19 cellular contexts compared by ENCODE assay signal in genomic region chr16:23838485-23839142, GRCh38. TPM values are rescaled to one million over a fixed set of nuclear protein-coding genes. Genes with fewer than 3 reads are reported as not detected.
DNase-seq lines count a peak whose midpoint lies in the region; ATAC-seq, FAIRE-seq and TF ChIP-seq lines count a peak whose summit lies in the region.
"Had no signal": no experiment of that assay in that cellular context is flagged by ENCODE, and none has a peak within 500 bp of the region (broad histone marks: within the 10 kb centered on the region; RNA-seq: fewer than 3 reads in every experiment).

No MANE protein-coding gene starts in this region.

- no peak for TF ChIP-seq POLR2A in GM12892 (IDR thresholded peaks at IDR 0.05; ENCODE audit: low read depth, low read length)

- H3K4me1 Mint-ChIP-seq in T-helper 2 cell treated with Interferon-gamma antibody and Interleukin-4, amounts not matched to agents 5 μg/mL and 100 μg/mL, for 36 hours (ENCODE audit: low read depth) = peaks cover 65% of the 10 kb centered on the region
- peaks cover 82% of the 10 kb centered on the region for H3K4me1 Mint-ChIP-seq in activated T-helper 1 cell treated with anti-CD3 and anti-CD28 coated beads, Interleukin-12 subunit alpha, Interleukin-12 subunit beta, Interleukin-2, Interleukin-4 antibody, amounts not matched to agents 30 ng/mL and 10 ng/mL and 1 ng/mL, durations not matched to agents 14 hours and 24 hours and 36 hours (ENCODE audit: low read depth)
- H3K4me1 Mint-ChIP-seq in natural killer cell treated with Interleukin-12 subunit alpha and Interleukin-12 subunit beta and Interleukin-15 and Interleukin-18, amount 100 ng/mL, for 72 hours (ENCODE audit: low read depth in 2 of 2) = peaks cover 65 to 77% of the 10 kb centered on the region in 2 donors
- H3K4me1 Mint-ChIP-seq in osteocyte (ENCODE audit: unreplicated experiment) = peaks cover 10% of the 10 kb centered on the region

- H3K9me3 Mint-ChIP-seq in T-helper 2 cell treated with Interferon-gamma antibody and Interleukin-4, amounts not matched to agents 5 μg/mL and 100 μg/mL, for 36 hours = no peaks in the 10 kb centered on the region
- H3K9me3 Mint-ChIP-seq in activated T-helper 1 cell treated with anti-CD3 and anti-CD28 coated beads, Interleukin-12 subunit alpha, Interleukin-12 subunit beta, Interleukin-2, Interleukin-4 antibody, amounts not matched to agents 30 ng/mL and 10 ng/mL and 1 ng/mL, durations not matched to agents 14 hours and 24 hours and 36 hours = no peaks in the 10 kb centered on the region
- no peaks in the 10 kb centered on the region for H3K9me3 Mint-ChIP-seq in natural killer cell treated with Interleukin-12 subunit alpha and Interleukin-12 subunit beta and Interleukin-15 and Interleukin-18, amount 100 ng/mL, for 72 hours
- no peaks in the 10 kb centered on the region for H3K9me3 Mint-ChIP-seq in osteocyte (ENCODE audit: unreplicated experiment)

- peak; percentile 57 for FAIRE-seq in GM12892 (lab: Jason Lieb, UNC)
- FAIRE-seq: astrocyte had no signal

- no peak for ATAC-seq in natural killer cell treated with Interleukin-12 subunit alpha and Interleukin-12 subunit beta and Interleukin-15 and Interleukin-18, amount 100 ng/mL, for 72 hours
- no peak for ATAC-seq in GM18909 (IDR thresholded peaks at IDR 0.05; ENCODE audit: poor library complexity, unreplicated experiment)
- ATAC-seq: heart right ventricle, PC-3, SK-N-SH treated with all-trans-retinoic acid at 6 μM for 48 hours had no signal

- intact Hi-C loops in activated T-helper 1 cell treated with anti-CD3 and anti-CD28 coated beads, Interleukin-12 subunit alpha, Interleukin-12 subunit beta, Interleukin-2, Interleukin-4 antibody, amounts not matched to agents 30 ng/mL and 10 ng/mL and 1 ng/mL, durations not matched to agents 14 hours and 24 hours and 36 hours (cut with micrococcal nuclease) = no loop called here

- no peaks in the 10 kb centered on the region for H3K27me3 Mint-ChIP-seq in T-helper 2 cell treated with Interferon-gamma antibody and Interleukin-4, amounts not matched to agents 5 μg/mL and 100 μg/mL, for 36 hours (ENCODE audit: low read depth)
- peaks cover 12% of the 10 kb centered on the region for H3K27me3 Mint-ChIP-seq in activated T-helper 1 cell treated with anti-CD3 and anti-CD28 coated beads, Interleukin-12 subunit alpha, Interleukin-12 subunit beta, Interleukin-2, Interleukin-4 antibody, amounts not matched to agents 30 ng/mL and 10 ng/mL and 1 ng/mL, durations not matched to agents 14 hours and 24 hours and 36 hours (ENCODE audit: insufficient read depth)
- no peaks in the 10 kb centered on the region for H3K27me3 Mint-ChIP-seq in natural killer cell treated with Interleukin-12 subunit alpha and Interleukin-12 subunit beta and Interleukin-15 and Interleukin-18, amount 100 ng/mL, for 72 hours
- H3K27me3 Mint-ChIP-seq in osteocyte (ENCODE audit: unreplicated experiment) = peaks cover 57% of the 10 kb centered on the region

- TF ChIP-seq CTCF in osteocyte (IDR thresholded peaks at IDR 0.05) = no peak

- H3K4me3 Mint-ChIP-seq in T-helper 2 cell treated with Interferon-gamma antibody and Interleukin-4, amounts not matched to agents 5 μg/mL and 100 μg/mL, for 36 hours = peak overlapping the region; percentile 94
- H3K4me3 Mint-ChIP-seq in activated T-helper 1 cell treated with anti-CD3 and anti-CD28 coated beads, Interleukin-12 subunit alpha, Interleukin-12 subunit beta, Interleukin-2, Interleukin-4 antibody, amounts not matched to agents 30 ng/mL and 10 ng/mL and 1 ng/mL, durations not matched to agents 14 hours and 24 hours and 36 hours = peak overlapping the region; percentile 96
- peak overlapping the region; percentile 98 for H3K4me3 Mint-ChIP-seq in natural killer cell treated with Interleukin-12 subunit alpha and Interleukin-12 subunit beta and Interleukin-15 and Interleukin-18, amount 100 ng/mL, for 72 hours
- no peak overlapping the region for H3K4me3 Mint-ChIP-seq in osteocyte (ENCODE audit: unreplicated experiment)

- no peak for DNase-seq in T-helper 2 cell treated with Interferon-gamma antibody and Interleukin-4, amounts not matched to agents 5 μg/mL and 100 μg/mL, for 36 hours (ENCODE audit: low spot score)
- DNase-seq in T-helper 2 cell (no peak), GM12892 (ENCODE audit: insufficient read length) (no peak), osteocyte (ENCODE audit: extremely low spot score, unreplicated experiment) (no peak), NCI-H2171 (lab: John Stamatoyannopoulos, UW) (no peak)
- DNase-seq in activated T-helper 1 cell treated with anti-CD3 and anti-CD28 coated beads, Interleukin-12 subunit alpha, Interleukin-12 subunit beta, Interleukin-2, Interleukin-4 antibody, amounts not matched to agents 30 ng/mL and 10 ng/mL and 1 ng/mL, durations not matched to agents 14 hours and 24 hours and 36 hours (ENCODE audit: low spot score) = no peak
- no peak for DNase-seq in natural killer cell treated with Interleukin-12 subunit alpha and Interleukin-12 subunit beta and Interleukin-15 and Interleukin-18, amount 100 ng/mL, for 72 hours (ENCODE audit: low spot score)
- DNase-seq: Calu3, esophagus squamous epithelium, GF-D8, heart right ventricle, kidney glomerular epithelial cell, NCI-H510A treated with DMSO at 0.1 percent for 48 hours, PC-3, testis had no signal

- peaks cover 35% of the 10 kb centered on the region for H3K36me3 Mint-ChIP-seq in T-helper 2 cell treated with Interferon-gamma antibody and Interleukin-4, amounts not matched to agents 5 μg/mL and 100 μg/mL, for 36 hours (ENCODE audit: low read depth)
- peaks cover 38% of the 10 kb centered on the region for H3K36me3 Mint-ChIP-seq in activated T-helper 1 cell treated with anti-CD3 and anti-CD28 coated beads, Interleukin-12 subunit alpha, Interleukin-12 subunit beta, Interleukin-2, Interleukin-4 antibody, amounts not matched to agents 30 ng/mL and 10 ng/mL and 1 ng/mL, durations not matched to agents 14 hours and 24 hours and 36 hours (ENCODE audit: low read depth)
- peaks cover 14% of the 10 kb centered on the region for H3K36me3 Mint-ChIP-seq in natural killer cell treated with Interleukin-12 subunit alpha and Interleukin-12 subunit beta and Interleukin-15 and Interleukin-18, amount 100 ng/mL, for 72 hours
- H3K36me3 Mint-ChIP-seq in osteocyte (ENCODE audit: unreplicated experiment) = no peaks in the 10 kb centered on the region

- H3K27ac Mint-ChIP-seq in T-helper 2 cell treated with Interferon-gamma antibody and Interleukin-4, amounts not matched to agents 5 μg/mL and 100 μg/mL, for 36 hours = no peak overlapping the region
- peak overlapping the region; percentile 13 for H3K27ac Mint-ChIP-seq in activated T-helper 1 cell treated with anti-CD3 and anti-CD28 coated beads, Interleukin-12 subunit alpha, Interleukin-12 subunit beta, Interleukin-2, Interleukin-4 antibody, amounts not matched to agents 30 ng/mL and 10 ng/mL and 1 ng/mL, durations not matched to agents 14 hours and 24 hours and 36 hours
- H3K27ac Mint-ChIP-seq in natural killer cell treated with Interleukin-12 subunit alpha and Interleukin-12 subunit beta and Interleukin-15 and Interleukin-18, amount 100 ng/mL, for 72 hours = peak overlapping the region; percentile 90 to 93
- H3K27ac Mint-ChIP-seq in osteocyte (ENCODE audit: unreplicated experiment) = no peak overlapping the region

RNA-seq across cellular contexts. Expression of gene PRKCB, which starts 2.8 kb away (rescaled TPM):
- 107 TPM for polyA plus RNA-seq in GM12892 (2012; ENCODE audit: missing spikeins)
- total RNA-seq in activated T-helper 1 cell treated with anti-CD3 and anti-CD28 coated beads, Interleukin-12 subunit alpha, Interleukin-12 subunit beta, Interleukin-2, Interleukin-4 antibody, amounts not matched to agents 30 ng/mL and 10 ng/mL and 1 ng/mL, durations not matched to agents 14 hours and 24 hours and 36 hours = 100 and 109 TPM in 2 replicates
- 100 to 1,000 TPM; 193 to 273 TPM for total RNA-seq in natural killer cell treated with Interleukin-12 subunit alpha and Interleukin-12 subunit beta and Interleukin-15 and Interleukin-18, amount 100 ng/mL, for 72 hours
- total RNA-seq in osteocyte = not detected in 2 replicates
- total RNA-seq: A172, Calu3, PC-3 had no signal

Comparison
In these comparisons a context has a peak if more than half of its experiments do, and no peak if none do; other contexts are left out.
1. H3K27ac Mint-ChIP-seq: peak in activated T-helper 1 cell treated with anti-CD3 and anti-CD28 coated beads, Interleukin-12 subunit alpha, Interleukin-12 subunit beta, Interleukin-2, Interleukin-4 antibody, amounts not matched to agents 30 ng/mL and 10 ng/mL and 1 ng/mL, durations not matched to agents 14 hours and 24 hours and 36 hours (single experiment) and natural killer cell treated with Interleukin-12 subunit alpha and Interleukin-12 subunit beta and Interleukin-15 and Interleukin-18, amount 100 ng/mL, for 72 hours (2 of 2); none in T-helper 2 cell treated with Interferon-gamma antibody and Interleukin-4, amounts not matched to agents 5 μg/mL and 100 μg/mL, for 36 hours (single experiment) and osteocyte (single experiment).
2. RNA of gene PRKCB, which starts 2.8 kb away (total RNA-seq): 193 to 273 TPM in natural killer cell treated with Interleukin-12 subunit alpha and Interleukin-12 subunit beta and Interleukin-15 and Interleukin-18, amount 100 ng/mL, for 72 hours and 100 to 109 TPM in activated T-helper 1 cell treated with anti-CD3 and anti-CD28 coated beads, Interleukin-12 subunit alpha, Interleukin-12 subunit beta, Interleukin-2, Interleukin-4 antibody, amounts not matched to agents 30 ng/mL and 10 ng/mL and 1 ng/mL, durations not matched to agents 14 hours and 24 hours and 36 hours; not detected in osteocyte; every median in the first group is over 100 times any median in the second.